13 cellular contexts compared by ENCODE assay signal in the genomic region with DNA sequence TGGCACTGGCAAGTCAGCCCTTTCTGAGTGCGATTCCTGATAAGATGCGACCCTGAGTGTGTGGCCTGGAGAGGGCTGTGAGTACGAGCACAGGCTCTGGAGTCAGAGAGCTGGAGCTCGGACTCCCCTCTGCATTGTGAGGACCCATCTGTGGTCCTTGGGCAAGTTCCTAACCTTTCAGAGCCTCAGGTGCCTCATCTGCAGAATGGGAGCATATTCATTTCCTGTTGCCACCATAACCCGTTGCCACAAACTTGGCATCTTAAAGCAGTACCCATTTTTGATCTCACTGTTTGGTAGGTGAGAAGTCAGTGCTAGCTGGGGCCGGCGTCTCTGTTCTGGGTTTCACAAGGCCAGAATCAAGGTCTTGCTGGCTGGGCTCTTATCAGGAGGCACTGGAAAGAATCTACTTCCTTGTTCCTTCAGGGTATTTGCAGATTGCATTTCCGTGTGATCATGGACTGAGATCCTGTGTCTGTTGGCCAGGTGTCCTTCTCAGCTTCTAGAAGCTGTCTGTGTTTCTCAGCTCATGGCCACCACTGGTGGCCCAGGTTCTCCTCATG. TPM values are rescaled to one million over a fixed set of nuclear protein-coding genes. Genes with fewer than 3 reads are reported as not detected.
DNase-seq lines count a peak whose midpoint lies in the region; ATAC-seq, FAIRE-seq and TF ChIP-seq lines count a peak whose summit lies in the region.
"Had no signal": no experiment of that assay in that cellular context is flagged by ENCODE, and none has a peak within 500 bp of the region (broad histone marks: within the 10 kb centered on the region; RNA-seq: fewer than 3 reads in every experiment).

No MANE protein-coding gene starts in this region.

- H3K27me3 ChIP-seq in right cardiac atrium (ENCODE audit: control insufficient read depth, insufficient read depth) (no peaks in the 10 kb centered on the region), pancreas (no peaks in the 10 kb centered on the region)
- H3K27me3 ChIP-seq: left lung, MG63 had no signal

- H3K4me1 ChIP-seq in right cardiac atrium (ENCODE audit: control insufficient read depth, insufficient read depth, low read length) = peaks cover 18% of the 10 kb centered on the region
- H3K4me1 ChIP-seq in pancreas = peaks cover 18 to 45% (median 21%) of the 10 kb centered on the region in 3 donors
- H3K4me1 ChIP-seq in kidney (ENCODE audit: control insufficient read depth in 1 of 2, insufficient read depth in 1 of 2, low read depth in 1 of 2, low read length in 2 of 2) = peaks cover 13 to 19% of the 10 kb centered on the region in 2 donors

- H3K9me3 ChIP-seq in right cardiac atrium (ENCODE audit: control insufficient read depth, low read length) (no peaks in the 10 kb centered on the region), pancreas (no peaks in the 10 kb centered on the region), kidney (ENCODE audit: control insufficient read depth in 1 of 2, low read length in 2 of 2) (no peaks in the 10 kb centered on the region)
- H3K9me3 ChIP-seq: left lung, MG63 had no signal

- TF ChIP-seq CTCF in pancreas (IDR thresholded peaks at IDR 0.05) (no peak), kidney (IDR thresholded peaks at IDR 0.05; ENCODE audit: borderline replicate concordance, extremely low read depth, insufficient read depth) (no peak)

- FAIRE-seq in pancreas (lab: Jason Lieb, UNC) (no peak), kidney (lab: Jason Lieb, UNC) (no peak)

- H3K4me3 ChIP-seq in right cardiac atrium (ENCODE audit: low read length) (no peak overlapping the region), pancreas (no peak overlapping the region), kidney (ENCODE audit: low read length in 2 of 2) (no peak overlapping the region)
- H3K4me3 ChIP-seq: left lung, MG63 had no signal

- H3K27ac ChIP-seq in right cardiac atrium (ENCODE audit: low read length) = peak overlapping the region; percentile 22
- peak overlapping the region; percentile 73 for H3K27ac ChIP-seq in cingulate gyrus (ENCODE audit: low read depth, low read length)
- peak overlapping the region; percentile 9 to 84 (median 62) for H3K27ac ChIP-seq in pancreas
- no peak overlapping the region for H3K27ac ChIP-seq in kidney (ENCODE audit: low read depth in 2 of 2, low read length in 2 of 2)

- WGBS in right cardiac atrium = 69% methylated on average over 8 of the region's 8 CpGs
- 39 to 42% methylated on average over 8 of the region's 8 CpGs for WGBS in pancreas, 2 donors

- intact Hi-C loops in right cardiac atrium (cut with DNase I) = loop anchor here in 1 of 4 donors (10.0 kb wide), 1 partner anchor 53 kb away; no protein-coding TSS in a partner anchor
- intact Hi-C loops in left ventricle myocardium superior (cut with micrococcal nuclease) = no loop called here
- intact Hi-C loops in pancreas (cut with DNase I) = no loop called here
- intact Hi-C loops in kidney (cut with DNase I) = no loop called here

- no peaks in the 10 kb centered on the region for H3K36me3 ChIP-seq in pancreas
- peaks cover 4 to 6% of the 10 kb centered on the region in 2 donors for H3K36me3 ChIP-seq in kidney (ENCODE audit: control insufficient read depth in 1 of 2, insufficient read depth in 2 of 2, low read length in 2 of 2)

- no peak for DNase-seq in right cardiac atrium
- no peak for DNase-seq in left ventricle myocardium superior
- peak in 4 of 6 donors; percentile 46 to 72 (median 58) for DNase-seq in pancreas
- DNase-seq in kidney = no peak
- DNase-seq: activated CD4-positive, alpha-beta T cell treated with anti-CD3 and anti-CD28 coated beads, Interleukin-2, amount 50 U/mL, for 48 hours; activated effector memory CD4-positive, alpha-beta T cell treated with Interleukin-2 at 50 U/mL for 16 hours; left lung; MG63; T1000 had no signal

- ATAC-seq in right cardiac atrium (peak in 1 of 2 donors; percentile 9), left ventricle myocardium superior (no peak), pancreas (peak; percentile 73 to 83 (median 80)), GM19467 (IDR thresholded peaks at IDR 0.05; ENCODE audit: unreplicated experiment) (no peak), GM18907 (IDR thresholded peaks at IDR 0.05; ENCODE audit: unreplicated experiment) (no peak), GM18498 (IDR thresholded peaks at IDR 0.05; ENCODE audit: unreplicated experiment) (no peak)
- ATAC-seq: left lung had no signal

- no peak overlapping the region for H3K9ac ChIP-seq in kidney (ENCODE audit: low read length in 2 of 2)

RNA-seq across cellular contexts. Expression of gene KNOP1, which starts 20.2 kb away (rescaled TPM):
- 1 to 10 TPM; 6.1 to 9.2 (median 7.9) TPM for total RNA-seq in right cardiac atrium
- 12.5 TPM for polyA plus RNA-seq in right cardiac atrium
- 9.0 TPM for total RNA-seq in left ventricle myocardium superior
- total RNA-seq in pancreas = 10 to 100 TPM in 2 of 6 donors, 1 to 10 TPM in 4; 4.4 to 13.9 (median 7.4) TPM
- polyA plus RNA-seq in pancreas = 10 to 100 TPM in 1 of 2 donors, 1 to 10 TPM in 1; 8.7 to 12.5 TPM
- 17.9 TPM for total RNA-seq in kidney
- polyA plus RNA-seq in kidney (ENCODE audit: insufficient read depth, low read depth, low replicate concordance) = 10.2 TPM

RNA-seq across cellular contexts. Expression of gene IQCK, which starts 20.2 kb away (rescaled TPM):
- total RNA-seq in right cardiac atrium = 1 to 10 TPM; 5.1 to 8.3 (median 6.4) TPM
- 5.1 TPM for polyA plus RNA-seq in right cardiac atrium
- 6.5 TPM for total RNA-seq in left ventricle myocardium superior
- 10 to 100 TPM in 4 of 6 donors, 1 to 10 TPM in 2; 6.7 to 15.5 (median 10.4) TPM for total RNA-seq in pancreas
- 10 to 100 TPM; 15.1 TPM for polyA plus RNA-seq in pancreas
- 38.1 TPM for total RNA-seq in kidney
- 35.4 TPM for polyA plus RNA-seq in kidney (ENCODE audit: insufficient read depth, low read depth, low replicate concordance)

Comparison
In these comparisons a context has a peak if more than half of its experiments do, and no peak if none do; other contexts are left out.
1. ATAC-seq: peak in pancreas (4 of 4); none in left ventricle myocardium superior (single experiment), GM19467 (single experiment), GM18907 (single experiment) and GM18498 (single experiment).
2. DNase-seq: peak in pancreas (4 of 6); none in right cardiac atrium (0 of 3), left ventricle myocardium superior (single experiment) and kidney (single experiment).
3. H3K27ac ChIP-seq: peak in right cardiac atrium (single experiment), cingulate gyrus (single experiment) and pancreas (4 of 4); none in kidney (0 of 2).